Comparison of ENCODE assay signal across 17 cellular contexts in genomic region chr9:94932647-94933415, GRCh38.
DNase-seq lines count a peak whose midpoint lies in the region; ATAC-seq and TF ChIP-seq lines count a peak whose summit lies in the region.
"Had no signal": no experiment of that assay in that cellular context is flagged by ENCODE, and none has a peak within 500 bp of the region (broad histone marks: within the 10 kb centered on the region; RNA-seq: fewer than 3 reads in every experiment).

No MANE protein-coding gene starts in this region.

- intact Hi-C loops in dorsolateral prefrontal cortex (cut with DNase I) (no loop called here), tibial artery (cut with DNase I; ENCODE audit: low total_unique reads) (no loop called here), Right ventricle myocardium inferior (cut with DNase I) (no loop called here)

- no peak overlapping the region for H3K4me3 Mint-ChIP-seq in nephron
- H3K4me3 Mint-ChIP-seq in stimulated activated effector memory CD8-positive, alpha-beta T cell treated with anti-CD3 and anti-CD28 coated beads, Interleukin-12 subunit alpha, Interleukin-12 subunit beta, amount 100 ng/mL, for 72 hours: no peak overlapping the region
- H3K4me3 Mint-ChIP-seq: activated naive CD8-positive, alpha-beta T cell; CD8-positive, alpha-beta T cell; stimulated activated memory B cell treated with anti-CD40 and anti-IgM and Interleukin-4, amounts not matched to agents 10 μg/mL and 1 μg/mL and 100 μg/mL, for 72 hours had no signal

- no peak overlapping the region for H3K4me3 ChIP-seq in dorsolateral prefrontal cortex
- no peak overlapping the region for H3K4me3 ChIP-seq in tibial artery
- H3K4me3 ChIP-seq: ovary had no signal

- ATAC-seq in stimulated activated effector memory CD8-positive, alpha-beta T cell treated with anti-CD3 and anti-CD28 coated beads, Interleukin-12 subunit alpha, Interleukin-12 subunit beta, amount 100 ng/mL, for 72 hours: no peak
- ATAC-seq in HG02759 (IDR thresholded peaks at IDR 0.05; ENCODE audit: unreplicated experiment) (no peak), foreskin keratinocyte (no peak), Right ventricle myocardium inferior (no peak)
- ATAC-seq: activated CD4-positive, CD25-positive, alpha-beta regulatory T cell treated with anti-CD3 and anti-CD28 coated beads, Interleukin-2, amount 50 U/mL, for 24 hours; CD8-positive, alpha-beta T cell; stimulated activated memory B cell treated with anti-CD40 and anti-IgM and Interleukin-4, amounts not matched to agents 10 μg/mL and 1 μg/mL and 100 μg/mL, for 72 hours had no signal

- TF ChIP-seq CTCF in dorsolateral prefrontal cortex (IDR thresholded peaks at IDR 0.05 in 54 of 56, conservative IDR thresholded peaks at IDR 0.05 in 2 of 56; ENCODE audit: low read depth in 1 of 56, partially characterized antibody in 56 of 56) (no peak), nephron (IDR thresholded peaks at IDR 0.05; ENCODE audit: unreplicated experiment in 3 of 3) (no peak), tibial artery (IDR thresholded peaks at IDR 0.05) (no peak), foreskin keratinocyte (conservative IDR thresholded peaks at IDR 0.05) (no peak)

- peak overlapping the region; percentile 9 to 67 (median 26) for H3K27ac Mint-ChIP-seq in nephron
- no peak overlapping the region for H3K27ac Mint-ChIP-seq in stimulated activated effector memory CD8-positive, alpha-beta T cell treated with anti-CD3 and anti-CD28 coated beads, Interleukin-12 subunit alpha, Interleukin-12 subunit beta, amount 100 ng/mL, for 72 hours
- H3K27ac Mint-ChIP-seq: activated naive CD8-positive, alpha-beta T cell; CD8-positive, alpha-beta T cell; stimulated activated memory B cell treated with anti-CD40 and anti-IgM and Interleukin-4, amounts not matched to agents 10 μg/mL and 1 μg/mL and 100 μg/mL, for 72 hours had no signal

- H3K27me3 ChIP-seq in dorsolateral prefrontal cortex (no peaks in the 10 kb centered on the region), tibial artery (no peaks in the 10 kb centered on the region), foreskin keratinocyte (no peaks in the 10 kb centered on the region)
- H3K27me3 ChIP-seq: ovary had no signal

- DNase-seq in NCI-H2227 treated with DMSO at 0.1 percent for 48 hours (lab: John Stamatoyannopoulos, UW) (peak; percentile 43), dorsolateral prefrontal cortex (no peak), tibial artery (no peak), foreskin keratinocyte (no peak), Right ventricle myocardium inferior (ENCODE audit: missing footprints) (no peak)
- no peak for DNase-seq in stimulated activated effector memory CD8-positive, alpha-beta T cell treated with anti-CD3 and anti-CD28 coated beads, Interleukin-12 subunit alpha, Interleukin-12 subunit beta, amount 100 ng/mL, for 72 hours (ENCODE audit: low spot score in 2 of 2)
- DNase-seq: CD8-positive, alpha-beta T cell; DND-41; NCI-H1105 treated with DMSO at 0.1 percent for 48 hours; NCI-H2081; NCI-H524 had no signal

- H3K36me3 ChIP-seq in tibial artery: no peaks in the 10 kb centered on the region
- H3K36me3 ChIP-seq: ovary had no signal

- H3K4me1 ChIP-seq in tibial artery (peaks cover 0 to 56% (median 14%) of the 10 kb centered on the region in 4 donors), foreskin keratinocyte (peaks cover 15% of the 10 kb centered on the region)

- H3K36me3 Mint-ChIP-seq in nephron (ENCODE audit: low read depth): peaks cover under 1% of the 10 kb centered on the region
- H3K36me3 Mint-ChIP-seq in stimulated activated effector memory CD8-positive, alpha-beta T cell treated with anti-CD3 and anti-CD28 coated beads, Interleukin-12 subunit alpha, Interleukin-12 subunit beta, amount 100 ng/mL, for 72 hours: no peaks in the 10 kb centered on the region

- H3K9me3 ChIP-seq in tibial artery: no peaks in the 10 kb centered on the region
- H3K9me3 ChIP-seq: ovary had no signal

- H3K27ac ChIP-seq in dorsolateral prefrontal cortex: peak overlapping the region in 33 of 59 donors; percentile 3 to 68 (median 36)
- peak overlapping the region; percentile 24 to 54 for H3K27ac ChIP-seq in tibial artery
- H3K27ac ChIP-seq in foreskin keratinocyte: no peak overlapping the region
- H3K27ac ChIP-seq: ovary had no signal

- peaks cover 30% of the 10 kb centered on the region for H3K4me1 Mint-ChIP-seq in nephron
- H3K4me1 Mint-ChIP-seq in stimulated activated effector memory CD8-positive, alpha-beta T cell treated with anti-CD3 and anti-CD28 coated beads, Interleukin-12 subunit alpha, Interleukin-12 subunit beta, amount 100 ng/mL, for 72 hours: peaks cover 7% of the 10 kb centered on the region
- H3K4me1 Mint-ChIP-seq: stimulated activated memory B cell treated with anti-CD40 and anti-IgM and Interleukin-4, amounts not matched to agents 10 μg/mL and 1 μg/mL and 100 μg/mL, for 72 hours had no signal

- no peaks in the 10 kb centered on the region for H3K9me3 Mint-ChIP-seq in nephron
- H3K9me3 Mint-ChIP-seq in stimulated activated effector memory CD8-positive, alpha-beta T cell treated with anti-CD3 and anti-CD28 coated beads, Interleukin-12 subunit alpha, Interleukin-12 subunit beta, amount 100 ng/mL, for 72 hours: no peaks in the 10 kb centered on the region
- H3K9me3 Mint-ChIP-seq: CD8-positive, alpha-beta T cell; stimulated activated memory B cell treated with anti-CD40 and anti-IgM and Interleukin-4, amounts not matched to agents 10 μg/mL and 1 μg/mL and 100 μg/mL, for 72 hours had no signal

- no peaks in the 10 kb centered on the region for H3K27me3 Mint-ChIP-seq in nephron (ENCODE audit: low read depth)
- H3K27me3 Mint-ChIP-seq: activated naive CD8-positive, alpha-beta T cell; stimulated activated memory B cell treated with anti-CD40 and anti-IgM and Interleukin-4, amounts not matched to agents 10 μg/mL and 1 μg/mL and 100 μg/mL, for 72 hours had no signal
